In genomic region chr1:34657849-34658248, GRCh38 we compare ENCODE assay signal across 24 cellular contexts.
"Had no signal": no experiment of that assay in that cellular context is flagged by ENCODE, and none has a peak within 500 bp of the region (broad histone marks: within the 10 kb centered on the region; RNA-seq: fewer than 3 reads in every experiment).

No MANE protein-coding gene starts in this region.

- H3K4me1 Mint-ChIP-seq: mesothelial cell of epicardium had no signal

- H3K4me1 ChIP-seq: esophagus squamous epithelium, gastrocnemius medialis, heart right ventricle, left lung, lower lobe of right lung had no signal

- H3K4me3 ChIP-seq: coronary artery, dorsolateral prefrontal cortex, esophagus squamous epithelium, gastrocnemius medialis, heart right ventricle, left lung, lower lobe of right lung, mucosa of descending colon had no signal

- H3K27ac Mint-ChIP-seq: endodermal cell, mesothelial cell of epicardium had no signal

- H3K4me3 Mint-ChIP-seq: endodermal cell, mesothelial cell of epicardium had no signal

- H3K36me3 Mint-ChIP-seq: mesothelial cell of epicardium had no signal

- H3K9me3 Mint-ChIP-seq: endodermal cell, mesothelial cell of epicardium had no signal

- H3K27ac ChIP-seq: coronary artery, epithelial cell of prostate, esophagus squamous epithelium, gastrocnemius medialis, heart right ventricle, left lung, lower lobe of right lung had no signal

- H3K9me3 ChIP-seq: esophagus squamous epithelium, gastrocnemius medialis, heart right ventricle, left lung, lower lobe of right lung, mucosa of descending colon had no signal

- DNase-seq: dermis blood vessel endothelial cell; dorsolateral prefrontal cortex; effector CD4-positive, alpha-beta T cell; effector memory CD4-positive, alpha-beta T cell; endodermal cell; erythroblast; esophagus squamous epithelium; foreskin fibroblast; foreskin melanocyte; gastrocnemius medialis; glutamatergic neuron; head of caudate nucleus; heart right ventricle; hippocampal formation; left cardiac atrium; left lung; left ventricle myocardium superior; lower lobe of right lung; mesenchymal stem cell; mucosa of descending colon had no signal

- ATAC-seq: esophagus mucosa, gastrocnemius medialis, left cardiac atrium, left lung, left ventricle myocardium superior, lower lobe of right lung, mucosa of descending colon had no signal

- H3K36me3 ChIP-seq: esophagus squamous epithelium, gastrocnemius medialis, heart right ventricle, left lung, lower lobe of right lung had no signal
